In genomic region chr1:194288284-194288683, GRCh38 we compare ENCODE assay signal across 25 cellular contexts.
DNase-seq lines count a peak whose midpoint lies in the region; ATAC-seq and TF ChIP-seq lines count a peak whose summit lies in the region.
"Had no signal": no experiment of that assay in that cellular context is flagged by ENCODE, and none has a peak within 500 bp of the region (broad histone marks: within the 10 kb centered on the region; RNA-seq: fewer than 3 reads in every experiment).

No MANE protein-coding gene starts in this region.

- H3K9me3 ChIP-seq in DOHH2 (ENCODE audit: control insufficient read depth, insufficient read depth, low read length) (peaks cover 28% of the 10 kb centered on the region), prostate gland (no peaks in the 10 kb centered on the region)
- H3K9me3 ChIP-seq: Peyer's patch, SJCRH30 had no signal

- H3K36me3 ChIP-seq in DOHH2 (ENCODE audit: control insufficient read depth, low read length) (peaks cover 32% of the 10 kb centered on the region), prostate gland (no peaks in the 10 kb centered on the region)
- H3K36me3 ChIP-seq: Peyer's patch, SJCRH30 had no signal

- ATAC-seq in activated CD8-positive, alpha-beta T cell treated with anti-CD3 and anti-CD28 coated beads for 36 hours: no peak
- no peak for ATAC-seq in activated CD8-positive, alpha-beta T cell treated with anti-CD3 and anti-CD28 coated beads, Interleukin-2, amount 10 ng/mL, durations not matched to agents 7 days and 5 days
- ATAC-seq in T-cell (replicated peaks in 1 of 4) (no peak), HG02678 (IDR thresholded peaks at IDR 0.05; ENCODE audit: unreplicated experiment) (no peak)
- ATAC-seq: GM12878, GM23338 had no signal

- H3K27me3 Mint-ChIP-seq in activated CD8-positive, alpha-beta T cell treated with anti-CD3 and anti-CD28 coated beads for 36 hours: no peaks in the 10 kb centered on the region
- no peaks in the 10 kb centered on the region for H3K27me3 Mint-ChIP-seq in activated CD8-positive, alpha-beta T cell treated with anti-CD3 and anti-CD28 coated beads, Interleukin-2, amount 10 ng/mL, durations not matched to agents 7 days and 5 days (ENCODE audit: low read depth)
- no peaks in the 10 kb centered on the region for H3K27me3 Mint-ChIP-seq in T-cell

- intact Hi-C loops in activated CD8-positive, alpha-beta T cell treated with anti-CD3 and anti-CD28 coated beads for 36 hours (cut with micrococcal nuclease): no loop called here
- intact Hi-C loops in prostate gland (cut with DNase I): no loop called here

- peak overlapping the region; percentile 83 for H3K27ac ChIP-seq in DOHH2 (ENCODE audit: low read depth, low read length)
- no peak overlapping the region for H3K27ac ChIP-seq in prostate gland
- H3K27ac ChIP-seq: Peyer's patch, SJCRH30 had no signal

- no peaks in the 10 kb centered on the region for H3K36me3 Mint-ChIP-seq in activated CD8-positive, alpha-beta T cell treated with anti-CD3 and anti-CD28 coated beads for 36 hours (ENCODE audit: low read depth)
- no peaks in the 10 kb centered on the region for H3K36me3 Mint-ChIP-seq in activated CD8-positive, alpha-beta T cell treated with anti-CD3 and anti-CD28 coated beads, Interleukin-2, amount 10 ng/mL, durations not matched to agents 7 days and 5 days (ENCODE audit: low read depth)
- H3K36me3 Mint-ChIP-seq in T-cell: peaks cover 4% of the 10 kb centered on the region

- no peaks in the 10 kb centered on the region for H3K9me2 ChIP-seq in DOHH2 (replicated peaks; ENCODE audit: control insufficient read depth, low read length)

- no peak for TF ChIP-seq CTCF in activated CD8-positive, alpha-beta T cell treated with anti-CD3 and anti-CD28 coated beads for 36 hours (IDR thresholded peaks at IDR 0.05)
- TF ChIP-seq CTCF in DOHH2 (IDR thresholded peaks at IDR 0.05; ENCODE audit: low read depth, low read length, poor library complexity, severe bottlenecking): no peak
- TF ChIP-seq CTCF in prostate gland (IDR thresholded peaks at IDR 0.05): no peak

- peaks cover 4% of the 10 kb centered on the region for H3K9me3 Mint-ChIP-seq in activated CD8-positive, alpha-beta T cell treated with anti-CD3 and anti-CD28 coated beads for 36 hours
- peaks cover 3% of the 10 kb centered on the region for H3K9me3 Mint-ChIP-seq in activated CD8-positive, alpha-beta T cell treated with anti-CD3 and anti-CD28 coated beads, Interleukin-2, amount 10 ng/mL, durations not matched to agents 7 days and 5 days (ENCODE audit: insufficient read depth)
- peaks cover 0 to 3% (median 0%) of the 10 kb centered on the region in 3 donors for H3K9me3 Mint-ChIP-seq in T-cell
- H3K9me3 Mint-ChIP-seq: GM23338; T-helper 1 cell treated with Interleukin-12 subunit alpha and Interleukin-12 subunit beta and Interleukin-4 antibody, amounts not matched to agents 30 μg/mL and 1 μg/mL, for 36 hours had no signal

- peak overlapping the region; percentile 31 for H3K4me3 ChIP-seq in DOHH2 (ENCODE audit: low read length)
- no peak overlapping the region for H3K4me3 ChIP-seq in prostate gland
- H3K4me3 ChIP-seq: GM12878, GM23338, Peyer's patch, SJCRH30 had no signal

- TF ChIP-seq POLR2A in prostate gland (IDR thresholded peaks at IDR 0.05): no peak

- no peaks in the 10 kb centered on the region for H4K20me1 ChIP-seq in DOHH2 (ENCODE audit: control insufficient read depth, insufficient read depth, low read depth, low read length)

- H3K27me3 ChIP-seq in DOHH2 (ENCODE audit: control insufficient read depth, low read length) (no peaks in the 10 kb centered on the region), prostate gland (replicated peaks; ENCODE audit: insufficient read depth) (no peaks in the 10 kb centered on the region)
- H3K27me3 ChIP-seq: Peyer's patch, SJCRH30 had no signal

- WGBS in prostate gland: 51% methylated on average over 1 of the region's 1 CpG

- POLR2A ChIA-PET in activated CD8-positive, alpha-beta T cell treated with anti-CD3 and anti-CD28 coated beads for 36 hours (lab: Charles Lee): no interaction called here
- POLR2A ChIA-PET in activated CD8-positive, alpha-beta T cell treated with anti-CD3 and anti-CD28 coated beads, Interleukin-2, amount 10 ng/mL, durations not matched to agents 7 days and 5 days (lab: Charles Lee): interaction anchor here (0.7 kb wide), 1 partner anchor 222 kb away, joined by 3 read pairs; no protein-coding TSS in a partner anchor
- POLR2A ChIA-PET in T-cell (lab: Charles Lee): interaction anchor here in 1 of 2 donors (1.0 kb wide), 1 partner anchor 10 kb away, joined by 3 read pairs; no protein-coding TSS in a partner anchor

- CTCF ChIA-PET in activated CD8-positive, alpha-beta T cell treated with anti-CD3 and anti-CD28 coated beads for 36 hours (lab: Charles Lee): no interaction called here
- CTCF ChIA-PET in activated CD8-positive, alpha-beta T cell treated with anti-CD3 and anti-CD28 coated beads, Interleukin-2, amount 10 ng/mL, durations not matched to agents 7 days and 5 days (lab: Charles Lee): interaction anchor here (0.6 kb wide), 1 partner anchor 97 kb away, joined by 3 read pairs; no protein-coding TSS in a partner anchor
- CTCF ChIA-PET in T-cell (lab: Charles Lee): interaction anchor here in 1 of 2 donors (1.4 kb wide), 1 partner anchor 72 kb away, joined by 3 read pairs; no protein-coding TSS in a partner anchor

- H3K4me2 ChIP-seq in DOHH2 (ENCODE audit: low read length): peak overlapping the region; percentile 40
- H3K4me2 ChIP-seq: GM23338 had no signal

- no peak for DNase-seq in activated CD8-positive, alpha-beta T cell treated with anti-CD3 and anti-CD28 coated beads for 36 hours
- DNase-seq in activated CD8-positive, alpha-beta T cell treated with anti-CD3 and anti-CD28 coated beads, Interleukin-2, amount 10 ng/mL, durations not matched to agents 7 days and 5 days: no peak
- DNase-seq in T-cell (no peak), prostate gland (ENCODE audit: low spot score) (no peak), RPMI8226 (no peak)
- DNase-seq: AML-193; C1 segment of cervical spinal cord; COR-L47; DMS 273 treated with DMSO at 0.1 percent for 48 hours; DMS79 treated with DMSO at 0.1 percent for 48 hours; HCEC 1CT; KG1; NCI-H1694; NCI-H2081; NCI-H226; NCI-H510A treated with DMSO at 0.1 percent for 48 hours; NCI-H774; NK-92 treated with Interleukin-12 subunit alpha and Interleukin-12 subunit beta, amount 100 ng/mL, for 24 hours; Peyer's patch; SJCRH30 had no signal

- peak overlapping the region; percentile 50 for H3K4me3 Mint-ChIP-seq in activated CD8-positive, alpha-beta T cell treated with anti-CD3 and anti-CD28 coated beads for 36 hours
- H3K4me3 Mint-ChIP-seq in activated CD8-positive, alpha-beta T cell treated with anti-CD3 and anti-CD28 coated beads, Interleukin-2, amount 10 ng/mL, durations not matched to agents 7 days and 5 days: no peak overlapping the region
- H3K4me3 Mint-ChIP-seq in T-cell: peak overlapping the region in 2 of 3 donors; percentile 50 to 54
- H3K4me3 Mint-ChIP-seq: GM23338; T-helper 1 cell treated with Interleukin-12 subunit alpha and Interleukin-12 subunit beta and Interleukin-4 antibody, amounts not matched to agents 30 μg/mL and 1 μg/mL, for 36 hours had no signal

- H3K79me2 ChIP-seq in DOHH2 (ENCODE audit: control insufficient read depth, low read length): no peaks in the 10 kb centered on the region; the same call in 1 of the 2 replicates

- H3F3A ChIP-seq in DOHH2 (ENCODE audit: control insufficient read depth, insufficient read depth): peaks cover 15% of the 10 kb centered on the region

- H3K4me1 ChIP-seq in DOHH2 (ENCODE audit: control insufficient read depth, low read length) (peaks cover 32% of the 10 kb centered on the region), prostate gland (replicated peaks) (no peaks in the 10 kb centered on the region)
- H3K4me1 ChIP-seq: Peyer's patch, SJCRH30 had no signal

- H3K27ac Mint-ChIP-seq in activated CD8-positive, alpha-beta T cell treated with anti-CD3 and anti-CD28 coated beads for 36 hours: no peak overlapping the region
- no peak overlapping the region for H3K27ac Mint-ChIP-seq in activated CD8-positive, alpha-beta T cell treated with anti-CD3 and anti-CD28 coated beads, Interleukin-2, amount 10 ng/mL, durations not matched to agents 7 days and 5 days
- no peak overlapping the region for H3K27ac Mint-ChIP-seq in T-cell
- H3K27ac Mint-ChIP-seq: GM23338; T-helper 1 cell treated with Interleukin-12 subunit alpha and Interleukin-12 subunit beta and Interleukin-4 antibody, amounts not matched to agents 30 μg/mL and 1 μg/mL, for 36 hours had no signal

- H3K4me1 Mint-ChIP-seq in activated CD8-positive, alpha-beta T cell treated with anti-CD3 and anti-CD28 coated beads for 36 hours (ENCODE audit: low read depth): peaks cover 33% of the 10 kb centered on the region
- peaks cover 12% of the 10 kb centered on the region for H3K4me1 Mint-ChIP-seq in activated CD8-positive, alpha-beta T cell treated with anti-CD3 and anti-CD28 coated beads, Interleukin-2, amount 10 ng/mL, durations not matched to agents 7 days and 5 days (ENCODE audit: low read depth)
- H3K4me1 Mint-ChIP-seq in T-cell: peaks cover 19 to 38% (median 24%) of the 10 kb centered on the region in 3 donors
